9 cellular contexts compared by ENCODE assay signal in genomic region chr20:31543966-31544598, GRCh38. TPM values are rescaled to one million over a fixed set of nuclear protein-coding genes. Genes with fewer than 3 reads are reported as not detected.
DNase-seq lines count a peak whose midpoint lies in the region; ATAC-seq and TF ChIP-seq lines count a peak whose summit lies in the region.
"Had no signal": no experiment of that assay in that cellular context is flagged by ENCODE, and none has a peak within 500 bp of the region (broad histone marks: within the 10 kb centered on the region; RNA-seq: fewer than 3 reads in every experiment).

No MANE protein-coding gene starts in this region.

- TF ChIP-seq CTCF in HCT116 (IDR thresholded peaks at IDR 0.05 in 2 of 3, conservative IDR thresholded peaks at IDR 0.05 in 1 of 3; ENCODE audit: borderline replicate concordance in 1 of 3, insufficient read depth in 1 of 3, low read depth in 2 of 3, low read length in 2 of 3) (no peak), gastroesophageal sphincter (IDR thresholded peaks at IDR 0.05) (no peak), smooth muscle cell (IDR thresholded peaks at IDR 0.05; ENCODE audit: borderline replicate concordance, insufficient read depth, poor library complexity, severe bottlenecking) (no peak), OCI-LY7 (conservative IDR thresholded peaks at IDR 0.05; ENCODE audit: low read length) (no peak)

- RAD21 ChIA-PET in HCT116 (lab: Charles Lee; ENCODE audit: low non-redundant PET in 1 of 2, low total read pairs in 2 of 2, uncharacterized antibody in 2 of 2, unreplicated experiment in 2 of 2), result no interaction called here

- WGBS in gastroesophageal sphincter (ENCODE audit: low coverage in 1 of 2), 2 donors, result 43 to 80% methylated on average over 1 of the region's 1 CpG
- WGBS in smooth muscle cell (ENCODE audit: low lambda C conversion rate), result 0% methylated on average over 1 of the region's 1 CpG

- H3K27me3 Mint-ChIP-seq in activated CD8-positive, alpha-beta T cell treated with anti-CD3 and anti-CD28 coated beads, Interleukin-2, amount 10 ng/mL, durations not matched to agents 7 days and 5 days (ENCODE audit: low read depth), result no peaks in the 10 kb centered on the region
- H3K27me3 Mint-ChIP-seq: stimulated activated naive CD8-positive, alpha-beta T cell treated with anti-CD3 and anti-CD28 coated beads, Interleukin-15, amount 100 ng/mL, for 72 hours had no signal

- H3K27me3 ChIP-seq in HCT116 (ENCODE audit: insufficient read depth, low read length) (no peaks in the 10 kb centered on the region), gastroesophageal sphincter (no peaks in the 10 kb centered on the region), smooth muscle cell (ENCODE audit: low read depth) (no peaks in the 10 kb centered on the region)

- TF ChIP-seq RAD21 in HCT116 (IDR thresholded peaks at IDR 0.05; ENCODE audit: low read depth), result no peak

- H3K4me1 Mint-ChIP-seq in activated CD8-positive, alpha-beta T cell treated with anti-CD3 and anti-CD28 coated beads, Interleukin-2, amount 10 ng/mL, durations not matched to agents 7 days and 5 days (ENCODE audit: low read depth), result peaks cover 47% of the 10 kb centered on the region

- BruUV-seq in HCT116 (replicated peaks; lab: Mats Ljungman, UMichigan), result no TSS peak
- no TSS peak for BruUV-seq in OCI-LY7 (replicated peaks; lab: Mats Ljungman, UMichigan)

- H3K9me3 ChIP-seq in HCT116 (ENCODE audit: control insufficient read depth in 1 of 2, insufficient read depth in 1 of 2, low read depth in 1 of 2, low read length in 2 of 2), result no peaks in the 10 kb centered on the region
- H3K9me3 ChIP-seq in gastroesophageal sphincter, result no peaks in the 10 kb centered on the region
- no peaks in the 10 kb centered on the region for H3K9me3 ChIP-seq in smooth muscle cell (replicated peaks; ENCODE audit: low read depth)
- no peaks in the 10 kb centered on the region for H3K9me3 ChIP-seq in OCI-LY7 (ENCODE audit: low read length)

- H3K36me3 Mint-ChIP-seq in activated CD8-positive, alpha-beta T cell treated with anti-CD3 and anti-CD28 coated beads, Interleukin-2, amount 10 ng/mL, durations not matched to agents 7 days and 5 days (ENCODE audit: low read depth), result peaks cover 50% of the 10 kb centered on the region

- H3K9ac ChIP-seq in HCT116 (ENCODE audit: low read length) (peak overlapping the region; percentile 27; the same call in 1 of the 2 replicates), smooth muscle cell (ENCODE audit: low read depth) (peak overlapping the region; percentile 3)

- POLR2A ChIA-PET in HCT116 (lab: Charles Lee) (interaction anchor here (0.6 kb wide), 1 partner anchor 42 kb away, joined by 3 read pairs; no protein-coding TSS in a partner anchor), OCI-LY7 (lab: Charles Lee) (no interaction called here)
- POLR2A ChIA-PET in activated CD8-positive, alpha-beta T cell treated with anti-CD3 and anti-CD28 coated beads, Interleukin-2, amount 10 ng/mL, durations not matched to agents 7 days and 5 days (lab: Charles Lee), result no interaction called here

- H4K20me1 ChIP-seq in HCT116 (ENCODE audit: insufficient read depth) (no peaks in the 10 kb centered on the region), smooth muscle cell (ENCODE audit: low read depth) (peaks cover 24% of the 10 kb centered on the region), OCI-LY7 (ENCODE audit: insufficient read depth, low read length) (no peaks in the 10 kb centered on the region)

- TF ChIP-seq POLR2A in HCT116 (IDR thresholded peaks at IDR 0.05; ENCODE audit: borderline replicate concordance, extremely low read depth, insufficient read depth, insufficient read length) (no peak), gastroesophageal sphincter (IDR thresholded peaks at IDR 0.05) (no peak)

- no peak overlapping the region for H3K4me3 Mint-ChIP-seq in activated CD8-positive, alpha-beta T cell treated with anti-CD3 and anti-CD28 coated beads, Interleukin-2, amount 10 ng/mL, durations not matched to agents 7 days and 5 days
- H3K4me3 Mint-ChIP-seq: stimulated activated naive CD8-positive, alpha-beta T cell treated with anti-CD3 and anti-CD28 coated beads, Interleukin-15, amount 100 ng/mL, for 72 hours had no signal

- peak overlapping the region; percentile 70 for H3K27ac Mint-ChIP-seq in activated CD8-positive, alpha-beta T cell treated with anti-CD3 and anti-CD28 coated beads, Interleukin-2, amount 10 ng/mL, durations not matched to agents 7 days and 5 days

- no peak overlapping the region for H2AFZ ChIP-seq in HCT116 (ENCODE audit: low read depth, low read length, poor library complexity, severe bottlenecking)
- no peak overlapping the region for H2AFZ ChIP-seq in smooth muscle cell (ENCODE audit: low read depth)
- no peak overlapping the region for H2AFZ ChIP-seq in OCI-LY7 (ENCODE audit: low read length)

- H3K4me2 ChIP-seq in HCT116 (ENCODE audit: low read length), result no peak overlapping the region
- H3K4me2 ChIP-seq in smooth muscle cell, result peak overlapping the region; percentile 12
- no peak overlapping the region for H3K4me2 ChIP-seq in OCI-LY7 (ENCODE audit: low read length)

- H3K4me3 ChIP-seq in HCT116 (replicated peaks in 1 of 2; ENCODE audit: low read depth in 1 of 2, low read length in 2 of 2) (no peak overlapping the region), gastroesophageal sphincter (no peak overlapping the region), smooth muscle cell (no peak overlapping the region), OCI-LY7 (ENCODE audit: low read depth, low read length, poor library complexity, severe bottlenecking) (no peak overlapping the region)

- H3K4me1 ChIP-seq in HCT116 (ENCODE audit: control insufficient read depth in 1 of 2, insufficient read depth in 2 of 2, low read length in 2 of 2), result peaks cover 0 to 40% of the 10 kb centered on the region in 2 experiments; a peak in 3 of 4 replicates
- H3K4me1 ChIP-seq in gastroesophageal sphincter, result peaks cover 0 to 36% (median 3%) of the 10 kb centered on the region in 3 donors
- H3K4me1 ChIP-seq in smooth muscle cell (ENCODE audit: low read depth), result peaks cover 6% of the 10 kb centered on the region
- H3K4me1 ChIP-seq in OCI-LY7 (ENCODE audit: insufficient read depth, low read length, poor library complexity, severe bottlenecking), result peaks cover 9% of the 10 kb centered on the region

- H3K27ac ChIP-seq in HCT116 (ENCODE audit: low read depth, low read length) (no peak overlapping the region; the same call in 1 of the 2 replicates), gastroesophageal sphincter (peak overlapping the region in 3 of 4 donors; percentile 27 to 53 (median 49)), smooth muscle cell (ENCODE audit: low read depth) (peak overlapping the region; percentile 99), OCI-LY7 (ENCODE audit: low read depth, low read length, poor library complexity, severe bottlenecking) (no peak overlapping the region)

- H3K79me2 ChIP-seq in HCT116 (ENCODE audit: insufficient read depth, low read length) (peaks cover 78% of the 10 kb centered on the region), smooth muscle cell (ENCODE audit: low read depth) (peaks cover 29% of the 10 kb centered on the region), OCI-LY7 (ENCODE audit: insufficient read depth, low read depth, low read length) (peaks cover 22% of the 10 kb centered on the region)

- intact Hi-C loops in HCT116 (cut with micrococcal nuclease), result no loop called here
- intact Hi-C loops in OCI-LY7 (cut with micrococcal nuclease; ENCODE audit: unreplicated experiment), result no loop called here

- H3F3A ChIP-seq in smooth muscle cell (ENCODE audit: low read depth), result peaks cover 57% of the 10 kb centered on the region

- CTCF ChIA-PET in HCT116 (lab: Charles Lee) (no interaction called here), OCI-LY7 (lab: Charles Lee; ENCODE audit: unreplicated experiment) (no interaction called here)
- CTCF ChIA-PET in activated CD8-positive, alpha-beta T cell treated with anti-CD3 and anti-CD28 coated beads, Interleukin-2, amount 10 ng/mL, durations not matched to agents 7 days and 5 days (lab: Charles Lee), result interaction anchor here (1.1 to 5.3 kb wide), 4 partner anchors 13 to 179 kb away, joined by 3 to 45 read pairs (median 4); no protein-coding TSS in a partner anchor

- no peaks in the 10 kb centered on the region for H3K9me2 ChIP-seq in HCT116 (ENCODE audit: insufficient read depth)
- H3K9me2 ChIP-seq in OCI-LY7 (ENCODE audit: insufficient read depth, low read length), result no peaks in the 10 kb centered on the region

- ATAC-seq in HCT116 (no peak), gastroesophageal sphincter (peak; percentile 57), GM19395 (IDR thresholded peaks at IDR 0.05; ENCODE audit: unreplicated experiment) (no peak)
- ATAC-seq in activated CD8-positive, alpha-beta T cell treated with anti-CD3 and anti-CD28 coated beads, Interleukin-2, amount 10 ng/mL, durations not matched to agents 7 days and 5 days, result no peak
- ATAC-seq: stimulated activated naive CD8-positive, alpha-beta T cell treated with anti-CD3 and anti-CD28 coated beads, Interleukin-15, amount 100 ng/mL, for 72 hours had no signal

- no peaks in the 10 kb centered on the region for H3K9me3 Mint-ChIP-seq in activated CD8-positive, alpha-beta T cell treated with anti-CD3 and anti-CD28 coated beads, Interleukin-2, amount 10 ng/mL, durations not matched to agents 7 days and 5 days (ENCODE audit: insufficient read depth)
- H3K9me3 Mint-ChIP-seq: stimulated activated naive CD8-positive, alpha-beta T cell treated with anti-CD3 and anti-CD28 coated beads, Interleukin-15, amount 100 ng/mL, for 72 hours had no signal

- no peak for DNase-seq in HCT116 (ENCODE audit: low read depth, low spot score)
- no peak for DNase-seq in activated CD8-positive, alpha-beta T cell treated with anti-CD3 and anti-CD28 coated beads, Interleukin-2, amount 10 ng/mL, durations not matched to agents 7 days and 5 days
- no peak for DNase-seq in smooth muscle cell (lab: John Stamatoyannopoulos, UW; ENCODE audit: unreplicated experiment)
- no peak for DNase-seq in midbrain (lab: John Stamatoyannopoulos, UW)
- DNase-seq in OCI-LY7 (ENCODE audit: low spot score), result no peak
- DNase-seq: NCI-H187; stimulated activated naive CD8-positive, alpha-beta T cell treated with anti-CD3 and anti-CD28 coated beads, Interleukin-15, amount 100 ng/mL, for 72 hours had no signal

- peaks cover 21 to 38% of the 10 kb centered on the region in 2 experiments; a peak in 3 of 4 replicates for H3K36me3 ChIP-seq in HCT116 (ENCODE audit: control insufficient read depth in 1 of 2, insufficient read depth in 2 of 2, low read length in 2 of 2)
- H3K36me3 ChIP-seq in gastroesophageal sphincter, result peaks cover 0 to 80% of the 10 kb centered on the region in 2 donors
- H3K36me3 ChIP-seq in smooth muscle cell (ENCODE audit: low read depth), result peaks cover 3% of the 10 kb centered on the region
- peaks cover 67% of the 10 kb centered on the region for H3K36me3 ChIP-seq in OCI-LY7 (ENCODE audit: insufficient read depth, low read length)

- TF ChIP-seq EP300 in gastroesophageal sphincter (IDR thresholded peaks at IDR 0.05), result no peak

RNA-seq across cellular contexts. Expression of gene HM13, which starts 29.8 kb away (rescaled TPM):
- total RNA-seq in HCT116 (2021; ENCODE audit: unreplicated experiment) (183 TPM), gastroesophageal sphincter (10 to 100 TPM; 39.1 to 55.9 (median 44.8) TPM), smooth muscle cell (165 and 210 TPM in 2 replicates), OCI-LY7 (2022) (142 and 148 TPM in 2 replicates)
- 181 and 193 TPM in 2 replicates for polyA plus RNA-seq in HCT116 (2012)
- 100 to 1,000 TPM; 117 to 127 TPM for total RNA-seq in activated CD8-positive, alpha-beta T cell treated with anti-CD3 and anti-CD28 coated beads, Interleukin-2, amount 10 ng/mL, durations not matched to agents 7 days and 5 days
- polyA plus RNA-seq in smooth muscle cell, result 336 and 397 TPM in 2 replicates
- 43.6 and 51.3 TPM in 2 replicates for total RNA-seq in OCI-LY7 (2014; rRNA removed; shearing (Covaris generic))

Comparison
In these comparisons a context has a peak if more than half of its experiments do, and no peak if none do; other contexts are left out.
1. H3K27ac ChIP-seq: peak in gastroesophageal sphincter (3 of 4) and smooth muscle cell (single experiment); none in HCT116 (single experiment) and OCI-LY7 (single experiment).